In the genomic region with DNA sequence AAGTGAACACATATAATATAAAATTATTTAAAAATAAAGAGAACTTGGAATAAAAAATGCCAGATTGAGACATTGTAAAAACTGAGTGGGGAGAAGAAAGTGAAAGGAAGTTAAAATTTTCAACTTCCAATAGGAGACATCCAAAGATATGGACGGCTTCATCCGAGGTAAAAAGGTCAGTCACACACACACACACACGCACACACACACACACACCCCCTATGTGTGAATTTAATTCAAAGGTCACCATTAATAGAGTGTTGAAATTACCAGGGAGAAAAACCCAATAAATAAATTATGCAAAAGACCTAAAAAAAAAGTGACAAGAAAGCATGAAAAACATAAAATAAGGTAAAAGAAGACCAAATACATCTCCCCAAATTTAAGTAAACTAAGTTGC, we compare ENCODE assay signal across 25 cellular contexts.
A peak's percentile ranks its signal among the peaks of the same experiment; 100 is the strongest.
DNase-seq lines count a peak whose midpoint lies in the region; ATAC-seq, FAIRE-seq and TF ChIP-seq lines count a peak whose summit lies in the region.
"Had no signal": no experiment of that assay in that cellular context is flagged by ENCODE, and none has a peak within 500 bp of the region (broad histone marks: within the 10 kb centered on the region; RNA-seq: fewer than 3 reads in every experiment).

No MANE protein-coding gene starts in this region.

- POLR2A ChIA-PET in HepG2 (lab: Yijun Ruan, JAX) = no interaction called here
- POLR2A ChIA-PET in K562 (lab: Yijun Ruan, JAX) = no interaction called here

- in situ Hi-C loops in HepG2 (cut with HindIII; ENCODE audit: extremely low pct_ligation_motif_present, low pct_unique_long_range_greater_than_20kb) = no loop called here
- in situ Hi-C loops in K562 (cut with MboI) = no loop called here
- in situ Hi-C loops in GM13976 (cut with MboI; ENCODE audit: low sequenced_read_pairs, unreplicated experiment) = no loop called here

- whole genome bisulfite sequencing in liver = 21% methylated on average over 3 of the region's 3 CpGs
- 95% methylated on average over 3 of the region's 3 CpGs for WGBS in HepG2 (ENCODE audit: low lambda C conversion rate)
- 71% methylated on average over 3 of the region's 3 CpGs for WGBS in K562 (ENCODE audit: insufficient coverage, low coverage, missing lambda C conversion rate)
- 16% methylated on average over 3 of the region's 3 CpGs for WGBS in right lobe of liver (ENCODE audit: insufficient coverage, low coverage, low lambda C conversion rate, missing lambda C conversion rate)

- FAIRE-seq in HepG2 (lab: Jason Lieb, UNC) (no peak), K562 (lab: Jason Lieb, UNC) (peak; percentile 19)
- FAIRE-seq: GM12891, GM18507 had no signal

- H3K9me3 ChIP-seq in liver (ENCODE audit: control insufficient read depth in 4 of 4, low read length in 3 of 4) = no peaks in the 10 kb centered on the region
- no peaks in the 10 kb centered on the region for H3K9me3 ChIP-seq in HepG2 (ENCODE audit: low read length)
- no peaks in the 10 kb centered on the region for H3K9me3 ChIP-seq in K562 (replicated peaks; ENCODE audit: control insufficient read depth, insufficient read depth, low read depth, low read length)
- no peaks in the 10 kb centered on the region for H3K9me3 ChIP-seq in right lobe of liver
- H3K9me3 ChIP-seq: BE2C, BLaER1 had no signal

- TF ChIP-seq RAD21 in liver (IDR thresholded peaks at IDR 0.05) (no peak), HepG2 (CRISPR knock-in tag; IDR thresholded peaks at IDR 0.05) (no peak), K562 (CRISPR knock-in tag; conservative IDR thresholded peaks at IDR 0.05 in 1 of 2, IDR thresholded peaks at IDR 0.05 in 1 of 2) (no peak)

- H3K9me1 ChIP-seq in K562 (ENCODE audit: control insufficient read depth, insufficient read depth, low read length) = peaks cover 4% of the 10 kb centered on the region

- TF ChIP-seq CTCF in liver (IDR thresholded peaks at IDR 0.05; ENCODE audit: low read depth, low read length, missing input control) (no peak), HepG2 (CRISPR knock-in tag; IDR thresholded peaks at IDR 0.05) (no peak), K562 (IDR thresholded peaks at IDR 0.05 in 2 of 3, conservative IDR thresholded peaks at IDR 0.05 in 1 of 3; ENCODE audit: insufficient read depth in 2 of 3, low read depth in 1 of 3, low read length in 3 of 3) (no peak), right lobe of liver (IDR thresholded peaks at IDR 0.05) (no peak), GM13976 (IDR thresholded peaks at IDR 0.05; ENCODE audit: borderline replicate concordance, control extremely low read depth, extremely low read depth, insufficient read depth, missing control alignments) (no peak)

- ATAC-seq in HepG2 (no peak), K562 (no peak), right lobe of liver (peak; percentile 26 to 66 (median 50)), GM21360 (IDR thresholded peaks at IDR 0.05; ENCODE audit: unreplicated experiment) (no peak)

- CTCF ChIA-PET in HepG2 (lab: Yijun Ruan, JAX; ENCODE audit: low intra/inter-chr PET ratio, low total read pairs) = no interaction called here
- CTCF ChIA-PET in K562 (lab: Yijun Ruan, JAX; ENCODE audit: low intra/inter-chr PET ratio) = interaction anchor here (0.5 kb wide), 1 partner anchor 119 kb away, joined by 4 read pairs; no protein-coding TSS in a partner anchor

- no peaks in the 10 kb centered on the region for H3K79me2 ChIP-seq in HepG2 (ENCODE audit: insufficient read depth, low read length)
- no peaks in the 10 kb centered on the region for H3K79me2 ChIP-seq in K562 (ENCODE audit: control insufficient read depth, insufficient read depth, low read length)

- BruUV-seq in HepG2 (replicated peaks; lab: Mats Ljungman, UMichigan) (no TSS peak), K562 (replicated peaks; lab: Mats Ljungman, UMichigan) (no TSS peak)

- H3K27ac ChIP-seq in liver (ENCODE audit: low read depth in 1 of 2, low read length in 2 of 2) (no peak overlapping the region), HepG2 (ENCODE audit: extremely low read length, insufficient read depth, low read length) (no peak overlapping the region), K562 (ENCODE audit: extremely low read depth, low read depth, low read length) (no peak overlapping the region), right lobe of liver (no peak overlapping the region)
- H3K27ac ChIP-seq: 22Rv1, BLaER1 had no signal

- H3K9ac ChIP-seq in liver (ENCODE audit: low read depth in 1 of 2, low read length in 2 of 2) = no peak overlapping the region
- no peak overlapping the region for H3K9ac ChIP-seq in HepG2 (ENCODE audit: insufficient read depth, low read depth, low read length)
- no peak overlapping the region for H3K9ac ChIP-seq in K562 (ENCODE audit: insufficient read depth in 1 of 2, low read depth in 2 of 2, low read length in 2 of 2)
- H3K9ac ChIP-seq: BLaER1 had no signal

- H3K36me3 ChIP-seq in liver (ENCODE audit: control insufficient read depth in 4 of 4, insufficient read depth in 3 of 4, low read depth in 1 of 4, low read length in 3 of 4) (peaks cover 0 to 10% (median 2%) of the 10 kb centered on the region in 4 donors), HepG2 (replicated peaks in 1 of 2; ENCODE audit: control insufficient read depth in 1 of 2, insufficient read depth in 2 of 2, low read length in 2 of 2) (peaks cover 0 to 13% of the 10 kb centered on the region in 2 experiments; a peak in 3 of 5 replicates), K562 (ENCODE audit: control insufficient read depth, insufficient read depth, low read length) (no peaks in the 10 kb centered on the region), right lobe of liver (no peaks in the 10 kb centered on the region)
- H3K36me3 ChIP-seq: BE2C had no signal

- intact Hi-C loops in HepG2 (cut with micrococcal nuclease; ENCODE audit: unreplicated experiment) (no loop called here), K562 (cut with micrococcal nuclease) (no loop called here), right lobe of liver (cut with DNase I) (no loop called here)

- H3K4me2 ChIP-seq in HepG2 (ENCODE audit: low read depth, low read length) = no peak overlapping the region
- no peak overlapping the region for H3K4me2 ChIP-seq in K562 (ENCODE audit: insufficient read depth, low read length)
- H3K4me2 ChIP-seq: BLaER1 had no signal

- TF ChIP-seq EP300 in HepG2 (IDR thresholded peaks at IDR 0.05; ENCODE audit: low read depth in 2 of 2, low read length in 2 of 2) (no peak), HepG2 (CRISPR knock-in tag; IDR thresholded peaks at IDR 0.05; ENCODE audit: borderline replicate concordance) (no peak), K562 (IDR thresholded peaks at IDR 0.05; ENCODE audit: low read length) (no peak)

- TF ChIP-seq POLR2A in HepG2 (IDR thresholded peaks at IDR 0.05; ENCODE audit: insufficient read depth in 1 of 2, low read depth in 2 of 2, low read length in 2 of 2) (no peak), K562 (conservative IDR thresholded peaks at IDR 0.05) (no peak), right lobe of liver (IDR thresholded peaks at IDR 0.05) (no peak)

- no peak for DNase-seq in HepG2 (ENCODE audit: low spot score)
- no peak for DNase-seq in K562 (ENCODE audit: extremely low read depth in 1 of 4, low spot score in 3 of 4)
- no peak for DNase-seq in right lobe of liver
- DNase-seq in GM13976 (ENCODE audit: low spot score) = no peak
- DNase-seq in NCI-H1436 (lab: John Stamatoyannopoulos, UW) = no peak
- DNase-seq: ACHN; BE2C; C1 segment of cervical spinal cord; CD4-positive, alpha-beta memory T cell; CD4-positive, CD25-positive, alpha-beta regulatory T cell; CD8-positive, alpha-beta memory T cell; COR-L47; DMS 273 treated with DMSO at 0.1 percent for 48 hours; DMS153; DMS53; DMS79; DND-41; EL; GF-D8 had no signal

- H4K20me1 ChIP-seq in HepG2 (ENCODE audit: insufficient read depth, low read length) (no peaks in the 10 kb centered on the region), K562 (replicated peaks; ENCODE audit: control insufficient read depth, insufficient read depth, low read length) (no peaks in the 10 kb centered on the region)
- H4K20me1 ChIP-seq: BLaER1 had no signal

- no peak overlapping the region for H3K4me3 ChIP-seq in liver (ENCODE audit: low read depth in 1 of 3, low read length in 3 of 3)
- H3K4me3 ChIP-seq in HepG2 (replicated peaks in 1 of 3; ENCODE audit: insufficient read depth in 1 of 3, low read depth in 2 of 3, low read length in 3 of 3) = no peak overlapping the region
- H3K4me3 ChIP-seq in K562 = no peak overlapping the region
- H3K4me3 ChIP-seq in right lobe of liver = no peak overlapping the region
- H3K4me3 ChIP-seq: BLaER1 had no signal

- H3K4me1 ChIP-seq in liver (ENCODE audit: control insufficient read depth in 4 of 4, insufficient read depth in 4 of 4, low read length in 3 of 4) (peaks cover 0 to 8% (median 2%) of the 10 kb centered on the region in 4 donors), HepG2 (ENCODE audit: insufficient read depth, low read length) (no peaks in the 10 kb centered on the region), K562 (replicated peaks in 1 of 2; ENCODE audit: control insufficient read depth in 2 of 2, insufficient read depth in 2 of 2, low read length in 2 of 2) (no peaks in the 10 kb centered on the region), right lobe of liver (peaks cover 0 to 5% (median 2%) of the 10 kb centered on the region in 4 donors)
- H3K4me1 ChIP-seq: BE2C, BLaER1 had no signal

- no peak overlapping the region for H2AFZ ChIP-seq in HepG2 (ENCODE audit: low read length)
- no peak overlapping the region for H2AFZ ChIP-seq in K562 (ENCODE audit: low read depth, low read length)

- H3K27me3 ChIP-seq in liver (ENCODE audit: control insufficient read depth in 4 of 4, insufficient read depth in 4 of 4, low read length in 3 of 4) (no peaks in the 10 kb centered on the region), HepG2 (ENCODE audit: control insufficient read depth in 1 of 2, insufficient read depth in 2 of 2, low read length in 2 of 2) (no peaks in the 10 kb centered on the region), K562 (ENCODE audit: control insufficient read depth in 2 of 2, insufficient read depth in 2 of 2, low read length in 2 of 2) (no peaks in the 10 kb centered on the region), right lobe of liver (no peaks in the 10 kb centered on the region)
- H3K27me3 ChIP-seq: BE2C, BLaER1 had no signal

TF ChIP-seq in liver, 16 proteins besides CTCF, POLR2A, EP300 and RAD21 (continues in another document):
- TF ChIP-seq RXRA (IDR thresholded peaks at IDR 0.05) (peak; percentile 51 to 75), YY1 (IDR thresholded peaks at IDR 0.05) (peak; percentile 20), HNF4A (conservative IDR thresholded peaks at IDR 0.05) (peak; percentile 24 to 58), JUND (IDR thresholded peaks at IDR 0.05) (no peak), SP1 (IDR thresholded peaks at IDR 0.05) (no peak)

TF ChIP-seq in HepG2, 621 proteins besides CTCF, POLR2A, EP300 and RAD21 (continues in another document):
- TF ChIP-seq KLF15 (CRISPR knock-in tag; IDR thresholded peaks at IDR 0.05; ENCODE audit: borderline replicate concordance) (no peak), ZNF33A (CRISPR knock-in tag; IDR thresholded peaks at IDR 0.05; ENCODE audit: borderline replicate concordance) (no peak), ZMYM4 (CRISPR knock-in tag; IDR thresholded peaks at IDR 0.05) (no peak), KDM1A (CRISPR knock-in tag; IDR thresholded peaks at IDR 0.05) (no peak)

TF ChIP-seq in K562, 482 proteins besides CTCF, POLR2A, EP300 and RAD21 (continues in another document):
- TF ChIP-seq ZNF57 (CRISPR knock-in tag; IDR thresholded peaks at IDR 0.05) (no peak), LEF1 (IDR thresholded peaks at IDR 0.05) (no peak), EZH2 (IDR thresholded peaks at IDR 0.05; ENCODE audit: borderline replicate concordance, low read depth, low read length) (no peak)

Comparison
In these comparisons a context has a peak if more than half of its experiments do, and no peak if none do; other contexts are left out.
1. ATAC-seq: peak in right lobe of liver (4 of 4); none in HepG2 (single experiment), K562 (single experiment) and GM21360 (single experiment).